In the genomic region with DNA sequence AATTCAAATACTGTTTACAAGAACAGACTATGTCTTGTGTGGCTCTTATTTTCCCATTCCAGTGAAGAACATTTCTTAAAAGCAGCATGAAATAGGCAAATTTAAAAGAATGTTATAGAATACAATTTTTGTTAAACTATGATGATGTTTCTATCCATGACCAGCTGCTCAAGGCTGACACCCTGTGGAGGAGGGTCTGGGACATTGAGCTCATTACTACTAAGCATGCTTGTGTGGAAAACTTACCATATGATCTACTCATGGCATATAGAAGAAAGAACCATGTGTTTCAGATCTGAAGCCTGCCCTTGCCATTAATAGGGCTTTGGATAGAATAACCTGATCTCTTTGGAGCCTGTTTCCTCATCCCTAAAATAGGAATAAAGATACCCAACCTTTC, we compare ENCODE assay signal across 1 cellular context.
TF ChIP-seq lines count a peak whose summit lies in the region.

No MANE protein-coding gene starts in this region.

TF ChIP-seq in HCT116, 20 proteins besides CTCF, POLR2A, EP300 and RAD21 (continued from another document):
- TF ChIP-seq, protein P1, sequence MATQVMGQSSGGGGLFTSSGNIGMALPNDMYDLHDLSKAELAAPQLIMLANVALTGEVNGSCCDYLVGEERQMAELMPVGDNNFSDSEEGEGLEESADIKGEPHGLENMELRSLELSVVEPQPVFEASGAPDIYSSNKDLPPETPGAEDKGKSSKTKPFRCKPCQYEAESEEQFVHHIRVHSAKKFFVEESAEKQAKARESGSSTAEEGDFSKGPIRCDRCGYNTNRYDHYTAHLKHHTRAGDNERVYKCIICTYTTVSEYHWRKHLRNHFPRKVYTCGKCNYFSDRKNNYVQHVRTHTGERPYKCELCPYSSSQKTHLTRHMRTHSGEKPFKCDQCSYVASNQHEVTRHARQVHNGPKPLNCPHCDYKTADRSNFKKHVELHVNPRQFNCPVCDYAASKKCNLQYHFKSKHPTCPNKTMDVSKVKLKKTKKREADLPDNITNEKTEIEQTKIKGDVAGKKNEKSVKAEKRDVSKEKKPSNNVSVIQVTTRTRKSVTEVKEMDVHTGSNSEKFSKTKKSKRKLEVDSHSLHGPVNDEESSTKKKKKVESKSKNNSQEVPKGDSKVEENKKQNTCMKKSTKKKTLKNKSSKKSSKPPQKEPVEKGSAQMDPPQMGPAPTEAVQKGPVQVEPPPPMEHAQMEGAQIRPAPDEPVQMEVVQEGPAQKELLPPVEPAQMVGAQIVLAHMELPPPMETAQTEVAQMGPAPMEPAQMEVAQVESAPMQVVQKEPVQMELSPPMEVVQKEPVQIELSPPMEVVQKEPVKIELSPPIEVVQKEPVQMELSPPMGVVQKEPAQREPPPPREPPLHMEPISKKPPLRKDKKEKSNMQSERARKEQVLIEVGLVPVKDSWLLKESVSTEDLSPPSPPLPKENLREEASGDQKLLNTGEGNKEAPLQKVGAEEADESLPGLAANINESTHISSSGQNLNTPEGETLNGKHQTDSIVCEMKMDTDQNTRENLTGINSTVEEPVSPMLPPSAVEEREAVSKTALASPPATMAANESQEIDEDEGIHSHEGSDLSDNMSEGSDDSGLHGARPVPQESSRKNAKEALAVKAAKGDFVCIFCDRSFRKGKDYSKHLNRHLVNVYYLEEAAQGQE (IDR thresholded peaks at IDR 0.05; ENCODE audit: low read depth), result no peak
- no peak for TF ChIP-seq JUND (IDR thresholded peaks at IDR 0.05)
- no peak for TF ChIP-seq SRF (IDR thresholded peaks at IDR 0.05; ENCODE audit: low read depth)
- TF ChIP-seq FOSL1 (IDR thresholded peaks at IDR 0.05; ENCODE audit: low read depth), result no peak
- no peak for TF ChIP-seq ELF1 (IDR thresholded peaks at IDR 0.05; ENCODE audit: borderline replicate concordance, low read depth)
- no peak for TF ChIP-seq SP1 (IDR thresholded peaks at IDR 0.05; ENCODE audit: low read depth)
- TF ChIP-seq, protein P2, sequence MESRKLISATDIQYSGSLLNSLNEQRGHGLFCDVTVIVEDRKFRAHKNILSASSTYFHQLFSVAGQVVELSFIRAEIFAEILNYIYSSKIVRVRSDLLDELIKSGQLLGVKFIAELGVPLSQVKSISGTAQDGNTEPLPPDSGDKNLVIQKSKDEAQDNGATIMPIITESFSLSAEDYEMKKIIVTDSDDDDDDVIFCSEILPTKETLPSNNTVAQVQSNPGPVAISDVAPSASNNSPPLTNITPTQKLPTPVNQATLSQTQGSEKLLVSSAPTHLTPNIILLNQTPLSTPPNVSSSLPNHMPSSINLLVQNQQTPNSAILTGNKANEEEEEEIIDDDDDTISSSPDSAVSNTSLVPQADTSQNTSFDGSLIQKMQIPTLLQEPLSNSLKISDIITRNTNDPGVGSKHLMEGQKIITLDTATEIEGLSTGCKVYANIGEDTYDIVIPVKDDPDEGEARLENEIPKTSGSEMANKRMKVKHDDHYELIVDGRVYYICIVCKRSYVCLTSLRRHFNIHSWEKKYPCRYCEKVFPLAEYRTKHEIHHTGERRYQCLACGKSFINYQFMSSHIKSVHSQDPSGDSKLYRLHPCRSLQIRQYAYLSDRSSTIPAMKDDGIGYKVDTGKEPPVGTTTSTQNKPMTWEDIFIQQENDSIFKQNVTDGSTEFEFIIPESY (IDR thresholded peaks at IDR 0.05; ENCODE audit: extremely low read depth, insufficient replicate concordance, low read length), result no peak
- TF ChIP-seq SIN3A (IDR thresholded peaks at IDR 0.05; ENCODE audit: low read depth), result no peak
- no peak for TF ChIP-seq EGR1 (IDR thresholded peaks at IDR 0.05; ENCODE audit: low read depth)
- no peak for TF ChIP-seq TCF7L2 (IDR thresholded peaks at IDR 0.05; ENCODE audit: borderline replicate concordance, extremely low read depth, insufficient read depth, insufficient read length)
- TF ChIP-seq EZH2 (IDR thresholded peaks at IDR 0.05), result no peak
- TF ChIP-seq ZNF274 (IDR thresholded peaks at IDR 0.05; ENCODE audit: low read depth, low read length), result no peak
- TF ChIP-seq CBX3 (IDR thresholded peaks at IDR 0.05; ENCODE audit: low read depth), result no peak
- TF ChIP-seq POLR2AphosphoS5 (IDR thresholded peaks at IDR 0.05; ENCODE audit: low read depth, low read length), result no peak
- TF ChIP-seq, protein P3, sequence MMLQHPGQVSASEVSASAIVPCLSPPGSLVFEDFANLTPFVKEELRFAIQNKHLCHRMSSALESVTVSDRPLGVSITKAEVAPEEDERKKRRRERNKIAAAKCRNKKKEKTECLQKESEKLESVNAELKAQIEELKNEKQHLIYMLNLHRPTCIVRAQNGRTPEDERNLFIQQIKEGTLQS (IDR thresholded peaks at IDR 0.05), result no peak
